Comparison of ENCODE assay signal across 19 cellular contexts in the genomic region with DNA sequence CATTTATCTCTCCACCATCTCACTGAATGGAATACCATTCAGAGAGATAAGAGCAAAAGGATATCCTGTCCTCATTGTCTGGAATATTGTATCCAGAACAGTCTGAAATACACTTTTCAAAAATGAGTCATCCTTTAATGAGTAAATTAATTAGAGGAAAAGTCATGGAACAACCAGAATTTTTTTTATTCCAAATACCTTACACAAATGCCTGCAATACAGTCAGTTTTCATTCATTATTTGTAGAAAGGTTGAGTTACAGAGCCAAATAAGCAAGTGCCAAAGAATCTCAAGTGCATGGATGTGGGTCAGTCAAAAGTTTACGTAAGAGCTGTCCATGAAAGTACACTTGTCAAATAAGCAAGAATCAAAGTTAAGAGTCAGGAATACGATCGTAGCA.
"Had no signal": no experiment of that assay in that cellular context is flagged by ENCODE, and none has a peak within 500 bp of the region (broad histone marks: within the 10 kb centered on the region; RNA-seq: fewer than 3 reads in every experiment).

No MANE protein-coding gene starts in this region.

- H3K27me3 ChIP-seq: ovary, tibial nerve, vagina had no signal

- H3K36me3 ChIP-seq: ovary, prostate gland, tibial nerve, vagina had no signal

- H3K9me3 ChIP-seq: ovary, prostate gland, tibial nerve, vagina had no signal

- H3K27ac Mint-ChIP-seq: activated CD4-positive, alpha-beta memory T cell treated with anti-CD3 and anti-CD28 coated beads for 36 hours; activated naive CD4-positive, alpha-beta T cell treated with anti-CD3 and anti-CD28 coated beads for 36 hours; immature natural killer cell; memory B cell; natural killer cell treated with Interleukin-12 subunit alpha and Interleukin-12 subunit beta and Interleukin-15 and Interleukin-18, amount 100 ng/mL, for 72 hours; stimulated activated naive CD8-positive, alpha-beta T cell treated with anti-CD3 and anti-CD28 coated beads, Interleukin-15, Interleukin-2, amounts not matched to agents 100 ng/mL and 50 ng/mL, for 24 hours; T-helper 1 cell treated with Interleukin-12 subunit alpha and Interleukin-12 subunit beta and Interleukin-4 antibody, amounts not matched to agents 30 μg/mL and 1 μg/mL, for 36 hours had no signal

- DNase-seq: activated CD4-positive, alpha-beta memory T cell treated with anti-CD3 and anti-CD28 coated beads for 36 hours; activated CD4-positive, alpha-beta T cell treated with anti-CD3 and anti-CD28 coated beads for 4 hours; activated CD4-positive, CD25-positive, alpha-beta regulatory T cell; activated effector memory CD4-positive, alpha-beta T cell treated with Interleukin-2 at 50 U/mL for 16 hours; activated naive CD4-positive, alpha-beta T cell treated with anti-CD3 and anti-CD28 coated beads for 36 hours; activated T-cell treated with anti-CD3 and anti-CD28 coated beads, Interleukin-2, amount 50 U/mL, for 48 hours; foreskin melanocyte; immature natural killer cell; ovary; stimulated activated CD4-positive, alpha-beta T cell treated with anti-CD3 and anti-CD28 coated beads, Interleukin-12 subunit alpha, Interleukin-12 subunit beta, amount 100 ng/mL, for 4 hours; stimulated activated CD4-positive, alpha-beta T cell treated with anti-CD3 and anti-CD28 coated beads, Interleukin-4, amount 100 ng/mL, for 4 hours; substantia nigra had no signal

- ATAC-seq: natural killer cell treated with Interleukin-12 subunit alpha and Interleukin-12 subunit beta and Interleukin-15 and Interleukin-18, amount 100 ng/mL, for 72 hours had no signal

- H3K4me3 ChIP-seq: ovary, prostate gland, tibial nerve, vagina had no signal

- H3K27ac ChIP-seq: ovary, prostate gland, tibial nerve, vagina had no signal

- H3K27me3 Mint-ChIP-seq: activated CD4-positive, alpha-beta memory T cell treated with anti-CD3 and anti-CD28 coated beads for 36 hours; memory B cell; natural killer cell treated with Interleukin-12 subunit alpha and Interleukin-12 subunit beta and Interleukin-15 and Interleukin-18, amount 100 ng/mL, for 72 hours; stimulated activated naive CD8-positive, alpha-beta T cell treated with anti-CD3 and anti-CD28 coated beads, Interleukin-15, Interleukin-2, amounts not matched to agents 100 ng/mL and 50 ng/mL, for 24 hours had no signal

- H3K36me3 Mint-ChIP-seq: activated CD4-positive, alpha-beta memory T cell treated with anti-CD3 and anti-CD28 coated beads for 36 hours; immature natural killer cell; memory B cell had no signal

- H3K4me3 Mint-ChIP-seq: activated CD4-positive, alpha-beta memory T cell treated with anti-CD3 and anti-CD28 coated beads for 36 hours; activated naive CD4-positive, alpha-beta T cell treated with anti-CD3 and anti-CD28 coated beads for 36 hours; immature natural killer cell; memory B cell; natural killer cell treated with Interleukin-12 subunit alpha and Interleukin-12 subunit beta and Interleukin-15 and Interleukin-18, amount 100 ng/mL, for 72 hours; stimulated activated naive CD8-positive, alpha-beta T cell treated with anti-CD3 and anti-CD28 coated beads, Interleukin-15, Interleukin-2, amounts not matched to agents 100 ng/mL and 50 ng/mL, for 24 hours; T-helper 1 cell treated with Interleukin-12 subunit alpha and Interleukin-12 subunit beta and Interleukin-4 antibody, amounts not matched to agents 30 μg/mL and 1 μg/mL, for 36 hours had no signal

- H3K4me1 ChIP-seq: prostate gland, tibial nerve, vagina had no signal

- H3K4me1 Mint-ChIP-seq: immature natural killer cell, memory B cell had no signal
